In genomic region chr11:130068986-130069683, GRCh38 we compare ENCODE assay signal across 8 cellular contexts. TPM values are rescaled to one million over a fixed set of nuclear protein-coding genes. Genes with fewer than 3 reads are reported as not detected.
DNase-seq lines count a peak whose midpoint lies in the region; ATAC-seq and TF ChIP-seq lines count a peak whose summit lies in the region.

No MANE protein-coding gene starts in this region.

- peak overlapping the region; percentile 52 for H3K4me3 ChIP-seq in MG63
- H3K4me3 ChIP-seq in iPS-15b (ENCODE audit: low read depth, low read length): peak overlapping the region; percentile 65
- peak overlapping the region; percentile 73 to 90 (median 86) for H3K4me3 ChIP-seq in gastrocnemius medialis

- DNase-seq in DMS 273 (lab: John Stamatoyannopoulos, UW; ENCODE audit: unreplicated experiment): peak; percentile 87
- DNase-seq in DMS 273 treated with DMSO at 0.1 percent for 48 hours (lab: John Stamatoyannopoulos, UW): no peak
- DNase-seq in HEK293T (ENCODE audit: extremely low spot score): peak; percentile 23
- peak; percentile 97 for DNase-seq in MG63
- DNase-seq in T-cell: peak in 33 of 34 experiments; percentile 23 to 75 (median 47)
- DNase-seq in gastrocnemius medialis: peak in 1 of 2 donors; percentile 67

- ATAC-seq in T-cell (replicated peaks in 1 of 4) (peak; percentile 50 to 68 (median 63)), gastrocnemius medialis (peak; percentile 63 to 67)

- POLR2A ChIA-PET in HEK293T (lab: Yijun Ruan, JAX): interaction anchor here (1.0 to 2.9 kb wide), 4 partner anchors 20 to 77 kb away, joined by 3 to 24 read pairs (median 6); partner anchors contain the start of gene PRDM10
- POLR2A ChIA-PET in T-cell (lab: Charles Lee): interaction anchor here in 1 of 2 donors (2.5 kb wide), 1 partner anchor 66 kb away, joined by 26 read pairs; the partner anchor contains the start of gene PRDM10

- no peak for TF ChIP-seq POLR2A in gastrocnemius medialis (IDR thresholded peaks at IDR 0.05)

- H3K27me3 ChIP-seq in MG63: no peaks in the 10 kb centered on the region
- peaks cover 24% of the 10 kb centered on the region for H3K27me3 ChIP-seq in iPS-15b (ENCODE audit: control insufficient read depth, insufficient read depth, low read length)
- no peaks in the 10 kb centered on the region for H3K27me3 ChIP-seq in gastrocnemius medialis

- TF ChIP-seq CTCF in brain (conservative IDR thresholded peaks at IDR 0.05): no peak
- peak in 3 of 5 experiments; percentile 19 to 30 (median 22) for TF ChIP-seq CTCF in gastrocnemius medialis (IDR thresholded peaks at IDR 0.05 in 4 of 5, conservative IDR thresholded peaks at IDR 0.05 in 1 of 5)

- H3K9me3 Mint-ChIP-seq in T-cell: no peaks in the 10 kb centered on the region
- peaks cover 0 to 3% (median 0%) of the 10 kb centered on the region in 5 experiments for H3K9me3 Mint-ChIP-seq in brain

- H3K27ac ChIP-seq in gastrocnemius medialis: peak overlapping the region; percentile 88 to 94 (median 90)

- H3K4me3 Mint-ChIP-seq in T-cell (peak overlapping the region; percentile 92 to 97 (median 93)), brain (peak overlapping the region; percentile 92 to 94 (median 93))

- no peak overlapping the region for H3K9ac ChIP-seq in iPS-15b (ENCODE audit: low read depth, low read length)

- H3K27me3 Mint-ChIP-seq in T-cell (peaks cover 0 to under 1% of the 10 kb centered on the region in 2 donors), brain (peaks cover 22% of the 10 kb centered on the region)

- H3K36me3 ChIP-seq in MG63: no peaks in the 10 kb centered on the region; the same call in none of the 2 replicates
- no peaks in the 10 kb centered on the region for H3K36me3 ChIP-seq in iPS-15b (ENCODE audit: control insufficient read depth, insufficient read depth, low read length)
- H3K36me3 ChIP-seq in gastrocnemius medialis: no peaks in the 10 kb centered on the region

- H3K27ac Mint-ChIP-seq in T-cell (peak overlapping the region; percentile 94 to 96), brain (peak overlapping the region; percentile 92 to 98 (median 98))

- CTCF ChIA-PET in HEK293T (lab: Yijun Ruan, JAX): no interaction called here
- CTCF ChIA-PET in T-cell (lab: Charles Lee): interaction anchor here in 1 of 2 donors (3.4 kb wide), 1 partner anchor 63 kb away, joined by 12 read pairs; no protein-coding TSS in a partner anchor

- no peaks in the 10 kb centered on the region for H3K9me3 ChIP-seq in MG63
- no peaks in the 10 kb centered on the region for H3K9me3 ChIP-seq in iPS-15b (ENCODE audit: control insufficient read depth, insufficient read depth, low read length)
- H3K9me3 ChIP-seq in gastrocnemius medialis: no peaks in the 10 kb centered on the region

- H3K4me1 Mint-ChIP-seq in T-cell (peaks cover 21 to 33% (median 26%) of the 10 kb centered on the region in 3 donors), brain (peaks cover 34% of the 10 kb centered on the region)

- in situ Hi-C loops in gastrocnemius medialis (cut with MboI; ENCODE audit: low sequenced_read_pairs in 4 of 4): no loop called here

- intact Hi-C loops in gastrocnemius medialis (cut with DNase I; ENCODE audit: low total_unique reads): loop anchor here (1.0 to 5.0 kb wide), 3 partner anchors 66 to 172 kb away; partner anchors contain the start of gene NFRKB

- no peaks in the 10 kb centered on the region for H3K36me3 Mint-ChIP-seq in T-cell
- H3K36me3 Mint-ChIP-seq in brain: peaks cover 5% of the 10 kb centered on the region

- peaks cover 12% of the 10 kb centered on the region for H3K4me1 ChIP-seq in iPS-15b (ENCODE audit: control insufficient read depth, insufficient read depth, low read length)
- peaks cover 14 to 24% of the 10 kb centered on the region in 2 donors for H3K4me1 ChIP-seq in gastrocnemius medialis

TF ChIP-seq in HEK293T, 16 proteins besides CTCF, POLR2A, EP300 and RAD21:
- TF ChIP-seq L3MBTL2 (conservative IDR thresholded peaks at IDR 0.05) (peak; percentile 83), BHLHE40 (IDR thresholded peaks at IDR 0.05; ENCODE audit: borderline replicate concordance) (no peak), ARNT (IDR thresholded peaks at IDR 0.05) (no peak), NFRKB (IDR thresholded peaks at IDR 0.05) (no peak), TARDBP (IDR thresholded peaks at IDR 0.05) (no peak), SUZ12 (IDR thresholded peaks at IDR 0.05) (no peak), ZNF384 (IDR thresholded peaks at IDR 0.05) (no peak), ELF4 (IDR thresholded peaks at IDR 0.05) (no peak), HDGF (IDR thresholded peaks at IDR 0.05; ENCODE audit: borderline replicate concordance) (peak; percentile 75; the same call in 1 of the 2 replicates), SP1 (IDR thresholded peaks at IDR 0.05) (no peak)

RNA-seq across cellular contexts. Expression of gene APLP2, which starts 0.6 kb away (rescaled TPM):
- total RNA-seq in MG63 (2014; rRNA removed; shearing (Covaris generic); ENCODE audit: low replicate concordance): 369 and 426 TPM in 2 replicates
- 10 to 100 TPM; 36.4 to 61.9 (median 51.0) TPM for total RNA-seq in T-cell
- 239 TPM for polyA plus RNA-seq in brain (ENCODE audit: insufficient read depth, low read depth, low replicate concordance)
- 100 to 1,000 TPM in 1 of 4 donors, 10 to 100 TPM in 3; 80.4 to 110 (median 82.1) TPM for total RNA-seq in gastrocnemius medialis

Comparison
In these comparisons a context has a peak if more than half of its experiments do, and no peak if none do; other contexts are left out.
1. CTCF ChIP-seq: peak in gastrocnemius medialis (3 of 5); none in brain (0 of 2).
2. Peak in every context shown above with its lines, with median percentiles within 50 percentile points of each other: H3K4me3 ChIP-seq.